Comparison of ENCODE assay signal across 8 cellular contexts in genomic region chr7:152433721-152434501, GRCh38. TPM values are rescaled to one million over a fixed set of nuclear protein-coding genes. Genes with fewer than 3 reads are reported as not detected.
DNase-seq lines count a peak whose midpoint lies in the region; TF ChIP-seq lines count a peak whose summit lies in the region.
"Not testable (repeated sequence)": the region's sequence is repeated elsewhere in the genome, so short reads cannot be mapped to it uniquely, and the experiment has no call there.

No MANE protein-coding gene starts in this region.

- peak; percentile 60 for DNase-seq in NB4 (ENCODE audit: low read depth)
- DNase-seq in activated CD8-positive, alpha-beta memory T cell treated with anti-CD3 and anti-CD28 coated beads for 1 hour (ENCODE audit: extremely low read depth in 1 of 2, low read depth in 1 of 2): peak; percentile 25 to 36
- peak; percentile 69 for DNase-seq in colonic mucosa
- peak; percentile 40 for DNase-seq in inferior parietal cortex (ENCODE audit: extremely low spot score)
- peak in 1 of 2 donors; percentile 75 for DNase-seq in suprapubic skin (ENCODE audit: low spot score in 2 of 2)

- not testable (repeated sequence) for H3K27me3 ChIP-seq in colonic mucosa; rectal smooth muscle tissue (ENCODE audit: control insufficient read depth, insufficient read depth, low read length); suprapubic skin

- not testable (repeated sequence) for TF ChIP-seq EP300 in suprapubic skin (IDR thresholded peaks at IDR 0.05)

- not testable (repeated sequence) for TF ChIP-seq CTCF in HEK293 (tag by site-specific recombination; IDR thresholded peaks at IDR 0.05); NB4 (IDR thresholded peaks at IDR 0.05; ENCODE audit: low read depth, low read length); colonic mucosa (IDR thresholded peaks at IDR 0.05)
- peak; percentile 23 to 42 for TF ChIP-seq CTCF in suprapubic skin (IDR thresholded peaks at IDR 0.05)

- intact Hi-C loops in colonic mucosa (cut with DNase I): not testable (repeated sequence)

- not testable (repeated sequence) for H3K36me3 ChIP-seq in ES-I3 (ENCODE audit: insufficient read depth, low read length); HEK293 (ENCODE audit: control insufficient read depth in 2 of 2, insufficient read depth in 1 of 2, low read length in 2 of 2); colonic mucosa; rectal smooth muscle tissue (ENCODE audit: control insufficient read depth, insufficient read depth, low read length); suprapubic skin

- H3K27ac ChIP-seq in HEK293 (ENCODE audit: extremely low read depth, low read depth, low read length): peak overlapping the region; percentile 93
- H3K27ac ChIP-seq in colonic mucosa: peak overlapping the region; percentile 87
- H3K27ac ChIP-seq in rectal smooth muscle tissue (ENCODE audit: low read depth, low read length): not testable (repeated sequence)
- peak overlapping the region; percentile 98 for H3K27ac ChIP-seq in suprapubic skin

- not testable (repeated sequence) for TF ChIP-seq POLR2A in NB4 (IDR thresholded peaks at IDR 0.05; ENCODE audit: extremely low read depth, insufficient read length); suprapubic skin (IDR thresholded peaks at IDR 0.05)

- H3K9me3 ChIP-seq in ES-I3 (ENCODE audit: control insufficient read depth, insufficient read depth, low read length); HEK293 (ENCODE audit: control insufficient read depth, insufficient read depth, low read depth, low read length); colonic mucosa; suprapubic skin: not testable (repeated sequence)

- H3K4me3 ChIP-seq in HEK293 (ENCODE audit: low read depth, low read length) (peak overlapping the region; percentile 84), NB4 (ENCODE audit: low read depth, low read length) (peak overlapping the region; percentile 80), colonic mucosa (peak overlapping the region; percentile 79), rectal smooth muscle tissue (ENCODE audit: low read length) (peak overlapping the region; percentile 70), suprapubic skin (peak overlapping the region; percentile 95)

- CTCF ChIA-PET in HEK293 (lab: Yijun Ruan, JAX): interaction anchor here (0.9 to 1.3 kb wide), 4 partner anchors 70 to 273 kb away, joined by 3 to 5 read pairs (median 3); no protein-coding TSS in a partner anchor

- POLR2A ChIA-PET in HEK293 (lab: Yijun Ruan, JAX): interaction anchor here (0.6 to 1.1 kb wide), 2 partner anchors 25 to 30 kb away, joined by 3 to 4 read pairs; no protein-coding TSS in a partner anchor

- peak overlapping the region; percentile 75; the same call in 1 of the 2 replicates for H3K9ac ChIP-seq in ES-I3 (ENCODE audit: low read depth, low read length)
- peak overlapping the region; percentile 3 to 81 for H3K9ac ChIP-seq in colonic mucosa (ENCODE audit: low read depth in 2 of 2, low read length in 2 of 2)
- H3K9ac ChIP-seq in rectal smooth muscle tissue (ENCODE audit: low read length): not testable (repeated sequence)

- WGBS in suprapubic skin: 2% methylated on average over 16 of the region's 16 CpGs

- H3K4me1 ChIP-seq in ES-I3 (ENCODE audit: insufficient read depth, low read length); HEK293 (ENCODE audit: control insufficient read depth, insufficient read depth, low read length); colonic mucosa; rectal smooth muscle tissue (ENCODE audit: control insufficient read depth, insufficient read depth, low read length): not testable (repeated sequence)
- H3K4me1 ChIP-seq in suprapubic skin: peaks cover 48% of the 10 kb centered on the region

TF ChIP-seq in HEK293, 187 proteins besides CTCF, POLR2A, EP300 and RAD21:
- TF ChIP-seq KLF8 (tag by site-specific recombination; IDR thresholded peaks at IDR 0.05): peak; percentile 41; the same call in 1 of the 2 replicates
- TF ChIP-seq KLF10 (tag by site-specific recombination; IDR thresholded peaks at IDR 0.05): peak; percentile 29; the same call in 1 of the 2 replicates
- TF ChIP-seq KLF9 (tag by site-specific recombination; IDR thresholded peaks at IDR 0.05; ENCODE audit: low read depth): peak; percentile 32; the same call in 1 of the 2 replicates
- peak; percentile 28; the same call in 1 of the 2 replicates for TF ChIP-seq KLF17 (tag by site-specific recombination; IDR thresholded peaks at IDR 0.05)
- 0 out of 2 replicates have a peak, but pooled peaks have one; percentile 42 for TF ChIP-seq ZNF76 (tag by site-specific recombination; IDR thresholded peaks at IDR 0.05; ENCODE audit: borderline replicate concordance, low read depth)
- TF ChIP-seq ZNF629 (tag by site-specific recombination; IDR thresholded peaks at IDR 0.05): peak; percentile 80
- TF ChIP-seq ZBTB26 (tag by site-specific recombination; optimal IDR thresholded peaks at IDR 0.05): peak; percentile 91
- peak; percentile 75 for TF ChIP-seq KLF1 (tag by site-specific recombination; IDR thresholded peaks at IDR 0.05)
- TF ChIP-seq ATF2 (tag by site-specific recombination; IDR thresholded peaks at IDR 0.05; ENCODE audit: low read depth): peak; percentile 68; the same call in 1 of the 2 replicates
- peak; percentile 62; the same call in 1 of the 2 replicates for TF ChIP-seq FEZF1 (tag by site-specific recombination; IDR thresholded peaks at IDR 0.05)
- peak; percentile 17; the same call in 1 of the 2 replicates for TF ChIP-seq ZBTB21 (tag by site-specific recombination; IDR thresholded peaks at IDR 0.05)

RNA-seq across cellular contexts. Expression of gene KMT2C, which starts 1.9 kb away (rescaled TPM):
- total RNA-seq in colonic mucosa (10 to 100 TPM; 70.9 to 73.3 TPM), suprapubic skin (100 to 1,000 TPM in 1 of 4 donors, 10 to 100 TPM in 3; 61.2 to 144 (median 93.3) TPM)
